ENCODE assay signal across 8 cellular contexts in the genomic region with DNA sequence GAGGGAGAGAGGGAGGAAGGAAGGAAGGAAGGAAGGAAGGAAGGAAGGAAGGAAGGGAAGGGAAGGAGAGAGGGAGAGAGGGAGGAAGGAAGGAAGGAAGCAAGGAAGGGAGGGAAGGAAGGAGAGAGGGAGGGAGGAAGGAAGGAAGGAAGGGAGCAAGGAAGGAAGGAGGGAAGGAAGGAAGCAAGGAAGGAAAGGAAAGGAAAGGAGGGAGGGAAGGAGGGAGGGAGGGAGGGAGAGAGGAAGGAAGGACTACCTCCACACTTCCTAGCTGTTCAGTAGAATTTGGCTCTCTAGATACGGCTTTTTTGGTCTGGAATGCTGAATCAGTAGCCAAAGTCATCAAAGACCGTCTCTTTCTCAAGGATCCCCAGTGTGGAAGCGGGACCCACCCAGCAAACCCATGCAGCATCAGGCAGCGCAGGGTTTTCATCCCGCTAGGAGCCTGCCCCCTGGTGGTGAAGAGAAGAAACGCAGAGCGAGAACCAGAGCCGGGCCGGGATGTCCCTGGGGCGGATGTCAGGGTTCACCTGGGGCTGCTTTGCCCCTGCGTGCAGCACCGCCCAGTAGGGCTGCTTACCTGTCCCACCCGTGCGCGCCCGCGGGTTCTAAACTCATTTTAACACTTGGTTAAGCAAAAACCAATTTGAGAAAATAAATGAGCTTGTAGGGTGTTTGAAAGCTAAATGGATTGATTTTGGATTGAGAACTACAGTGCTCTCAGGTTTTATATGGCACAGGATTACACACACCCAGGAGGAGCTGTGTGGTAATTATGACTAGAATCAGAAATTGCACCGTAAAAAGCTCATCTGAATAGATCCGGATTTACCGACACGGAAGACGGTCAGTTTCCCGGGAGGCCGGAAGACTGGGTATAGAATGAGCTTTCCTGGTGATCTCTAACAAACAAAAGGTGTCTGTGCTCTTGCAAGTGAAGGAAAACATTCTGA. TPM values are rescaled to one million over a fixed set of nuclear protein-coding genes. Genes with fewer than 3 reads are reported as not detected.
DNase-seq lines count a peak whose midpoint lies in the region; ATAC-seq and TF ChIP-seq lines count a peak whose summit lies in the region.

No MANE protein-coding gene starts in this region.

- DNase-seq in SKM-1 treated with dmso at 0.1 percent for 144 hours (lab: John Stamatoyannopoulos, UW; ENCODE audit: unreplicated experiment) (peak; percentile 21), SKM-1 (lab: John Stamatoyannopoulos, UW; ENCODE audit: unreplicated experiment) (no peak), HT1080 (ENCODE audit: low read depth) (peak; percentile 72), SHP77 treated with DMSO at 0.1 percent for 48 hours (lab: John Stamatoyannopoulos, UW) (peak; percentile 22), heart left ventricle (peak; percentile 49 to 84 (median 54)), retina (peak; percentile 77), amniotic stem cell (lab: John Stamatoyannopoulos, UW) (no peak)
- peak; percentile 79 for DNase-seq in activated naive CD4-positive, alpha-beta T cell treated with Interleukin-2 at 50 U/mL for 16 hours

- peak; percentile 51 to 72 (median 62) for ATAC-seq in heart left ventricle

- no peaks in the 10 kb centered on the region for H3K9me3 ChIP-seq in heart left ventricle

- intact Hi-C loops in heart left ventricle (cut with DNase I), result loop anchor here in 9 of 10 donors (1.0 to 10.0 kb wide), 8 partner anchors 408 to 1200 kb away; no protein-coding TSS in a partner anchor

- 17 to 25% (median 19%) methylated on average over 24 of the region's 24 CpGs for WGBS in heart left ventricle, 4 donors

- H3K27ac ChIP-seq in heart left ventricle, result no peak overlapping the region

- TF ChIP-seq CTCF in heart left ventricle (IDR thresholded peaks at IDR 0.05), result peak; percentile 79 to 96 (median 92)

- no peak overlapping the region for H3K4me3 ChIP-seq in heart left ventricle

- no peak for TF ChIP-seq POLR2A in heart left ventricle (IDR thresholded peaks at IDR 0.05)

- H3K27me3 ChIP-seq in heart left ventricle, result peaks cover 0 to 16% (median 0%) of the 10 kb centered on the region in 9 donors

- peaks cover 0 to 6% (median 0%) of the 10 kb centered on the region in 12 donors for H3K4me1 ChIP-seq in heart left ventricle

- no peaks in the 10 kb centered on the region for H3K36me3 ChIP-seq in heart left ventricle

RNA-seq across cellular contexts. Expression of gene ARL4C, which starts 48.1 kb away (rescaled TPM):
- 89.0 and 111 TPM in 2 replicates for total RNA-seq in HT1080 (2014; rRNA removed; shearing (Covaris generic))
- 113 and 137 TPM in 2 replicates for polyA plus RNA-seq in HT1080 (2015; cell fraction: cytosol; rRNA removed)
- 70.4 and 93.2 TPM in 2 replicates for polyA plus RNA-seq in HT1080 (2015; cell fraction: nucleus; rRNA removed)
- total RNA-seq in heart left ventricle, result 10 to 100 TPM in 2 of 9 donors, 1 to 10 TPM in 7; 1.1 to 16.3 (median 2.5) TPM
- polyA plus RNA-seq in heart left ventricle, result 1 to 10 TPM in 1 of 2 donors, under 1 TPM in 1; 0.80 to 1.2 TPM

Comparison
In these comparisons a context has a peak if more than half of its experiments do, and no peak if none do; other contexts are left out.
1. DNase-seq: peak in SKM-1 treated with dmso at 0.1 percent for 144 hours (single experiment), HT1080 (single experiment), SHP77 treated with DMSO at 0.1 percent for 48 hours (single experiment), activated naive CD4-positive, alpha-beta T cell treated with Interleukin-2 at 50 U/mL for 16 hours (single experiment), heart left ventricle (5 of 5) and retina (single experiment); none in SKM-1 (single experiment) and amniotic stem cell (single experiment).